1 cellular context compared by ENCODE assay signal in genomic region chr3:153835540-153835939, GRCh38.
TF ChIP-seq lines count a peak whose summit lies in the region.

No MANE protein-coding gene starts in this region.

TF ChIP-seq in HCT116, 20 proteins besides CTCF, POLR2A, EP300 and RAD21 (continued from another document):
- TF ChIP-seq REST (IDR thresholded peaks at IDR 0.05; ENCODE audit: low read depth) (no peak), SRF (IDR thresholded peaks at IDR 0.05; ENCODE audit: low read depth) (no peak), CBX3 (IDR thresholded peaks at IDR 0.05; ENCODE audit: low read depth) (no peak), ZFX (IDR thresholded peaks at IDR 0.05) (no peak), EZH2phosphoT487 (IDR thresholded peaks at IDR 0.05; ENCODE audit: borderline replicate concordance) (no peak), ZNF274 (IDR thresholded peaks at IDR 0.05; ENCODE audit: low read depth, low read length) (no peak), MAX (IDR thresholded peaks at IDR 0.05) (no peak), JUND (IDR thresholded peaks at IDR 0.05) (no peak), YY1 (IDR thresholded peaks at IDR 0.05; ENCODE audit: extremely low read depth, insufficient replicate concordance, low read depth, low read length) (no peak), POLR2AphosphoS5 (IDR thresholded peaks at IDR 0.05; ENCODE audit: low read depth, low read length) (no peak)
